10 cellular contexts compared by ENCODE assay signal in the genomic region with DNA sequence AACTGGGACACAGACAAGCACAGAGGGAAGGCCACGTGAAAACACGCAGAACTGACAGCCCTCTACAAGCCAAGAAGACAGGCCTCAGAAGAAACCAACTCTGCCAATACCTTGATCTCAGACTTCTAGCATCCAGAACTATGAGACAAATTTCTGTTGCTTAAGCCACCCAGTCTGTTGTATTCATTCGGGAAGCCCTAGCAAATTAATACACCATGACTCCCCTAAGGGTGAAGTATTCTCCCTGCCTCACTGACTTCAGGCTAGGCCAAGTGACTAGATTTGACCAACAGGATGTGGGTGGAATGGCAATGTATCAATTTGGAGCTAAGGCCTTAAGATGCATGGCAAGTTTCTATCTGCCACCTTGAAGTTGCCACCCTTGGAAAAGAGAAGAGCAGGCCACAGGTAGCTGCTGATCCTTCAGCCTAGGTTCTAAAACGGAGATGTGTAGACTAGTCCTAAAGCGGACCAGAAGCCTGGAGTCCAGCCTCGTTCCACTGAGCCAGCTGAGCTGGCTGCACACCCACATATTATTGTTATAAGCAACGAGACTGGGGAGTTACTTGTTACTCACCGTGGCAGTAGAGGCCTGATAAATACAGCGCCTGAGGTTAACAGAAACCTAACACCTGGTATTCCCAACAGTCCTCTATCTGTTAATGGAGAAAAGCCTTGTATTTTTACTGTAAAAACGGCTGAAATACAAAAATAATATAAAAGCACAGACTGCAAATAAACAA.
DNase-seq lines count a peak whose midpoint lies in the region; ATAC-seq lines count a peak whose summit lies in the region.
"Had no signal": no experiment of that assay in that cellular context is flagged by ENCODE, and none has a peak within 500 bp of the region (broad histone marks: within the 10 kb centered on the region; RNA-seq: fewer than 3 reads in every experiment).

No MANE protein-coding gene starts in this region.

- peak overlapping the region in 1 of 2 donors; percentile 12 for H3K9ac ChIP-seq in stomach smooth muscle (ENCODE audit: low read length in 2 of 2)

- H3K9me3 ChIP-seq in stomach smooth muscle (ENCODE audit: control insufficient read depth in 2 of 2, low read length in 2 of 2) = no peaks in the 10 kb centered on the region

- H3K27ac ChIP-seq in angular gyrus (ENCODE audit: low read depth, low read length) (peak overlapping the region; percentile 93), layer of hippocampus (ENCODE audit: low read depth, low read length) (peak overlapping the region; percentile 93), stomach smooth muscle (ENCODE audit: low read length) (peak overlapping the region; percentile 80)

- H3K4me1 ChIP-seq in stomach smooth muscle (ENCODE audit: control insufficient read depth, insufficient read depth, low read length) = peaks cover 40% of the 10 kb centered on the region

- DNase-seq in HCEC 1CT = peak; percentile 36
- DNase-seq in NCI-H510A treated with DMSO at 0.1 percent for 48 hours (lab: John Stamatoyannopoulos, UW) = no peak
- DNase-seq: activated CD4-positive, alpha-beta T cell treated with anti-CD3 and anti-CD28 coated beads for 1 hour had no signal

- no peaks in the 10 kb centered on the region for H3K27me3 ChIP-seq in layer of hippocampus (ENCODE audit: control insufficient read depth, insufficient read depth, low read length)
- H3K27me3 ChIP-seq in stomach smooth muscle (ENCODE audit: control insufficient read depth in 1 of 2, insufficient read depth in 2 of 2, low read length in 2 of 2) = no peaks in the 10 kb centered on the region
- H3K27me3 ChIP-seq: cardiac muscle cell had no signal

- peaks cover 15 to 23% of the 10 kb centered on the region in 2 donors for H3K36me3 ChIP-seq in stomach smooth muscle (ENCODE audit: control insufficient read depth in 2 of 2, insufficient read depth in 2 of 2, low read length in 2 of 2)

- no peak for ATAC-seq in GM18498 (IDR thresholded peaks at IDR 0.05; ENCODE audit: unreplicated experiment)
- no peak for ATAC-seq in HG03571 (IDR thresholded peaks at IDR 0.05; ENCODE audit: unreplicated experiment)
- no peak for ATAC-seq in HG03139 (IDR thresholded peaks at IDR 0.05; ENCODE audit: unreplicated experiment)

- peak overlapping the region in 1 of 2 donors; percentile 22 for H3K4me3 ChIP-seq in stomach smooth muscle (ENCODE audit: low read length in 2 of 2)
- H3K4me3 ChIP-seq: cardiac muscle cell had no signal
